18 cellular contexts compared by ENCODE assay signal in the genomic region with DNA sequence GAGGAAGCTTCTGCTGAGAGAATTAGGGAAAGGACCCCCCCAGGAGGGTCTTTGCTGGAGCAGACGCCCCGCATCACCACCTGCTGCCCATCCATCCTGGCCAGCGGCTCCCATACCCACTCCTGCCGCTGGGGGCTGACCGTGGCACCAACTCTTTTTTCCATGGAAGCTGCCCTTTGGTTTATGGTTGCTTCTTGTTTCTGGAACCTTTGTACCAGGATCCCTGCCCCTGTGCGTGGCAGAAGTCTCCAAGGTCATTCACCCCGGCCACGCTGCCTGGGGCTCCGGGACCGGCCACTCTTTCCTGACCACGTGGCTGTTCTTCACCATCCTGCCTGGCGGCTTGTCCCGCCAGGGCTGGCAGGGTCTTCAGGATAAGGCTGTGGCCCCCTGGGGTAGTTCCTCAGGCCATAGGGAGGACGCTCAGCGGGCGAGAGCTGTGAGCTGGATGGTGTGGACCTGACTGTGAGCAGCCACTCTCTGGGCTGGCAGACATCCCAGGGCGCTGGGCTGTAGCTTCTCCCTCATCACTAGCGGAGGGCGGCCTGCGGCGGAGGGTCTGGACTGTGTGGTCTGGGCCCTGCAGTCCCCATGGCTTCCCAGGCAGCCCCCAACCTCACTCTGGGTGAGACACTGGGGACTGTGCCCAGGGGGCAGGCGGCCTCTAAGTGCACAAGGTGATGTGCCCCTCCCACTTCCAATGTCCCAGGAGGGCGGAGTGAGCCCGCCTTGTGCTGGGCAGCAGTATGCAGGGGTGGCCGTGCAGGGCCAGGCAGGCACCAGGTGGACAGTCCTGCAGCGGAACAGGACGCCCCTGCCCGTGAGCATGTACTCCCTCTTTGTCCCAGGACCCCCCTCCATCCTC. TPM values are rescaled to one million over a fixed set of nuclear protein-coding genes. Genes with fewer than 3 reads are reported as not detected.
DNase-seq lines count a peak whose midpoint lies in the region; ATAC-seq and TF ChIP-seq lines count a peak whose summit lies in the region.
"Had no signal": no experiment of that assay in that cellular context is flagged by ENCODE, and none has a peak within 500 bp of the region (broad histone marks: within the 10 kb centered on the region; RNA-seq: fewer than 3 reads in every experiment).

No MANE protein-coding gene starts in this region.

- intact Hi-C loops in A673 (cut with micrococcal nuclease; ENCODE audit: unreplicated experiment), result no loop called here
- intact Hi-C loops in HCT116 (cut with micrococcal nuclease), result no loop called here
- intact Hi-C loops in right cardiac atrium (cut with DNase I), result no loop called here
- intact Hi-C loops in esophagus squamous epithelium (cut with DNase I), result no loop called here
- intact Hi-C loops in activated CD8-positive, alpha-beta T cell treated with anti-CD3 and anti-CD28 coated beads for 36 hours (cut with micrococcal nuclease), result no loop called here

- H3K79me2 ChIP-seq in HCT116 (ENCODE audit: insufficient read depth, low read length) (no peaks in the 10 kb centered on the region), SK-N-SH (ENCODE audit: insufficient read depth) (no peaks in the 10 kb centered on the region)

- H3K4me2 ChIP-seq in HCT116 (ENCODE audit: low read length), result no peak overlapping the region
- H3K4me2 ChIP-seq in SK-N-SH, result no peak overlapping the region

- H3K4me1 ChIP-seq in A673 (ENCODE audit: insufficient read depth, low read length, poor library complexity, severe bottlenecking), result no peaks in the 10 kb centered on the region
- H3K4me1 ChIP-seq in HCT116 (ENCODE audit: control insufficient read depth in 1 of 2, insufficient read depth in 2 of 2, low read length in 2 of 2), result 0 out of 4 replicates have a peak, but pooled peaks cover 0 to 3% of the 10 kb centered on the region in 2 experiments
- peaks cover 0 to 8% of the 10 kb centered on the region in 2 experiments; a peak in 1 of 4 replicates for H3K4me1 ChIP-seq in SK-N-SH (ENCODE audit: control insufficient read depth in 1 of 2, insufficient read depth in 2 of 2, low read depth in 1 of 2, low read length in 1 of 2)
- no peaks in the 10 kb centered on the region for H3K4me1 ChIP-seq in right cardiac atrium (ENCODE audit: control insufficient read depth, insufficient read depth, low read length)
- no peaks in the 10 kb centered on the region for H3K4me1 ChIP-seq in esophagus squamous epithelium
- H3K4me1 ChIP-seq: spleen had no signal

- H3K9me3 ChIP-seq in A673 (ENCODE audit: low read depth, low read length, poor library complexity, severe bottlenecking) (no peaks in the 10 kb centered on the region), HCT116 (ENCODE audit: control insufficient read depth in 1 of 2, insufficient read depth in 1 of 2, low read depth in 1 of 2, low read length in 2 of 2) (no peaks in the 10 kb centered on the region), SK-N-SH (no peaks in the 10 kb centered on the region), right cardiac atrium (ENCODE audit: control insufficient read depth, low read length) (no peaks in the 10 kb centered on the region), esophagus squamous epithelium (no peaks in the 10 kb centered on the region)
- H3K9me3 ChIP-seq: spleen had no signal

- POLR2A ChIA-PET in A673 (lab: Charles Lee; ENCODE audit: low non-redundant PET), result no interaction called here
- POLR2A ChIA-PET in HCT116 (lab: Charles Lee), result no interaction called here
- POLR2A ChIA-PET in SK-N-SH (lab: Yijun Ruan, JAX), result no interaction called here
- POLR2A ChIA-PET in activated CD8-positive, alpha-beta T cell treated with anti-CD3 and anti-CD28 coated beads for 36 hours (lab: Charles Lee), result no interaction called here

- DNase-seq in A673 (ENCODE audit: low spot score), result no peak
- no peak for DNase-seq in HCT116 (ENCODE audit: low read depth, low spot score)
- DNase-seq in SK-N-SH, result peak; percentile 74
- peak in 1 of 3 donors; percentile 68 for DNase-seq in right cardiac atrium
- DNase-seq in esophagus squamous epithelium (lab: John Stamatoyannopoulos, UW), result no peak
- DNase-seq in NCI-H446 (lab: John Stamatoyannopoulos, UW), result no peak
- no peak for DNase-seq in activated CD8-positive, alpha-beta T cell treated with anti-CD3 and anti-CD28 coated beads for 36 hours
- DNase-seq in ureter (ENCODE audit: low spot score), result no peak
- DNase-seq: activated naive CD4-positive, alpha-beta T cell treated with anti-CD3 and anti-CD28 coated beads, Interleukin-2, amount 10 ng/mL, durations not matched to agents 7 days and 5 days; AML-193; DND-41; effector memory CD4-positive, alpha-beta T cell; foreskin fibroblast; mesenchymal stem cell; spleen had no signal

- H3K27me3 ChIP-seq in A673 (replicated peaks; ENCODE audit: insufficient read depth, low read depth, low read length, poor library complexity) (peaks cover 31% of the 10 kb centered on the region), HCT116 (ENCODE audit: insufficient read depth, low read length) (0 out of 2 replicates have a peak, but pooled peaks cover 4% of the 10 kb centered on the region), SK-N-SH (ENCODE audit: insufficient read depth) (no peaks in the 10 kb centered on the region), right cardiac atrium (ENCODE audit: control insufficient read depth, insufficient read depth) (no peaks in the 10 kb centered on the region), esophagus squamous epithelium (peaks cover 0 to 97% (median 0%) of the 10 kb centered on the region in 4 donors)

- TF ChIP-seq RAD21 in HCT116 (IDR thresholded peaks at IDR 0.05; ENCODE audit: low read depth) (no peak), SK-N-SH (IDR thresholded peaks at IDR 0.05; ENCODE audit: low read length) (no peak)

- 53% methylated on average over 5 of the region's 28 CpGs for WGBS in SK-N-SH (ENCODE audit: low lambda C conversion rate)
- 54% methylated on average over 28 of the region's 28 CpGs for whole genome bisulfite sequencing in right cardiac atrium
- WGBS in esophagus squamous epithelium, 2 donors, result 72 to 82% methylated on average over 3 to 16 of the region's 28 CpGs

- peak; percentile 37 for TF ChIP-seq CTCF in A673 (conservative IDR thresholded peaks at IDR 0.05; ENCODE audit: low read depth, low read length)
- peak in 2 of 3 experiments; percentile 24 to 33; a peak in 3 of 6 replicates for TF ChIP-seq CTCF in HCT116 (IDR thresholded peaks at IDR 0.05 in 2 of 3, conservative IDR thresholded peaks at IDR 0.05 in 1 of 3; ENCODE audit: borderline replicate concordance in 1 of 3, insufficient read depth in 1 of 3, low read depth in 2 of 3, low read length in 2 of 3)
- TF ChIP-seq CTCF in SK-N-SH (IDR thresholded peaks at IDR 0.05), result no peak
- TF ChIP-seq CTCF in esophagus squamous epithelium (IDR thresholded peaks at IDR 0.05), result no peak
- TF ChIP-seq CTCF in activated CD8-positive, alpha-beta T cell treated with anti-CD3 and anti-CD28 coated beads for 36 hours (IDR thresholded peaks at IDR 0.05), result no peak

- H4K20me1 ChIP-seq in HCT116 (ENCODE audit: insufficient read depth) (no peaks in the 10 kb centered on the region), SK-N-SH (ENCODE audit: insufficient read depth) (no peaks in the 10 kb centered on the region)

- RAD21 ChIA-PET in HCT116 (lab: Charles Lee; ENCODE audit: low non-redundant PET in 1 of 2, low total read pairs in 2 of 2, uncharacterized antibody in 2 of 2, unreplicated experiment in 2 of 2), result no interaction called here

- H3K4me3 ChIP-seq in A673 (ENCODE audit: low read depth, low read length, poor library complexity, severe bottlenecking) (no peak overlapping the region), HCT116 (replicated peaks in 1 of 2; ENCODE audit: low read depth in 1 of 2, low read length in 2 of 2) (no peak overlapping the region), SK-N-SH (ENCODE audit: low read depth in 2 of 2, low read length in 1 of 2) (no peak overlapping the region), right cardiac atrium (ENCODE audit: low read length) (no peak overlapping the region), esophagus squamous epithelium (no peak overlapping the region)
- H3K4me3 ChIP-seq: GM12878, spleen had no signal

- H2AFZ ChIP-seq in HCT116 (ENCODE audit: low read depth, low read length, poor library complexity, severe bottlenecking) (no peak overlapping the region), SK-N-SH (ENCODE audit: low read depth) (no peak overlapping the region)

- no peaks in the 10 kb centered on the region for H3K9me3 Mint-ChIP-seq in activated CD8-positive, alpha-beta T cell treated with anti-CD3 and anti-CD28 coated beads for 36 hours
- H3K9me3 Mint-ChIP-seq: activated naive CD4-positive, alpha-beta T cell treated with anti-CD3 and anti-CD28 coated beads, Interleukin-2, amount 10 ng/mL, durations not matched to agents 7 days and 5 days had no signal

- H3K27ac ChIP-seq in A673 (ENCODE audit: low read depth, low read length, poor library complexity, severe bottlenecking) (no peak overlapping the region), HCT116 (ENCODE audit: low read depth, low read length) (no peak overlapping the region), SK-N-SH (ENCODE audit: low read depth in 2 of 2, low read length in 1 of 2) (peak overlapping the region in 1 of 2 experiments; percentile 43; a peak in 1 of 4 replicates), right cardiac atrium (ENCODE audit: low read length) (no peak overlapping the region), esophagus squamous epithelium (no peak overlapping the region)
- H3K27ac ChIP-seq: spleen had no signal

- H3K27me3 Mint-ChIP-seq in activated CD8-positive, alpha-beta T cell treated with anti-CD3 and anti-CD28 coated beads for 36 hours, result peaks cover 2% of the 10 kb centered on the region

- BruUV-seq in A673 (replicated peaks; lab: Mats Ljungman, UMichigan), result no TSS peak
- BruUV-seq in HCT116 (replicated peaks; lab: Mats Ljungman, UMichigan), result no TSS peak

- H3K27ac Mint-ChIP-seq in activated CD8-positive, alpha-beta T cell treated with anti-CD3 and anti-CD28 coated beads for 36 hours, result no peak overlapping the region
- H3K27ac Mint-ChIP-seq: activated naive CD4-positive, alpha-beta T cell treated with anti-CD3 and anti-CD28 coated beads, Interleukin-2, amount 10 ng/mL, durations not matched to agents 7 days and 5 days had no signal

- no peaks in the 10 kb centered on the region for H3K36me3 Mint-ChIP-seq in activated CD8-positive, alpha-beta T cell treated with anti-CD3 and anti-CD28 coated beads for 36 hours (ENCODE audit: low read depth)
- H3K36me3 Mint-ChIP-seq: activated naive CD4-positive, alpha-beta T cell treated with anti-CD3 and anti-CD28 coated beads, Interleukin-2, amount 10 ng/mL, durations not matched to agents 7 days and 5 days had no signal

- H3K36me3 ChIP-seq in A673 (ENCODE audit: insufficient read depth, low read length, poor library complexity, severe bottlenecking) (no peaks in the 10 kb centered on the region), HCT116 (ENCODE audit: control insufficient read depth in 1 of 2, insufficient read depth in 2 of 2, low read length in 2 of 2) (no peaks in the 10 kb centered on the region), SK-N-SH (replicated peaks in 1 of 2; ENCODE audit: control insufficient read depth in 1 of 2, insufficient read depth in 2 of 2, low read length in 1 of 2) (no peaks in the 10 kb centered on the region), esophagus squamous epithelium (no peaks in the 10 kb centered on the region)
- H3K36me3 ChIP-seq: spleen had no signal

- ATAC-seq in HCT116 (peak; percentile 52), right cardiac atrium (peak; percentile 7 to 34)
- ATAC-seq in activated CD8-positive, alpha-beta T cell treated with anti-CD3 and anti-CD28 coated beads for 36 hours, result no peak
- ATAC-seq: GM12878 had no signal

- no peaks in the 10 kb centered on the region for H3K4me1 Mint-ChIP-seq in activated CD8-positive, alpha-beta T cell treated with anti-CD3 and anti-CD28 coated beads for 36 hours (ENCODE audit: low read depth)
- H3K4me1 Mint-ChIP-seq: activated naive CD4-positive, alpha-beta T cell treated with anti-CD3 and anti-CD28 coated beads, Interleukin-2, amount 10 ng/mL, durations not matched to agents 7 days and 5 days had no signal

- CTCF ChIA-PET in A673 (lab: Charles Lee) (no interaction called here), HCT116 (lab: Charles Lee) (no interaction called here), SK-N-SH (lab: Yijun Ruan, JAX) (interaction anchor here (0.8 to 2.1 kb wide), 6 partner anchors 11 to 341 kb away, joined by 3 to 6 read pairs (median 4); no protein-coding TSS in a partner anchor)
- CTCF ChIA-PET in activated CD8-positive, alpha-beta T cell treated with anti-CD3 and anti-CD28 coated beads for 36 hours (lab: Charles Lee), result no interaction called here

- no peaks in the 10 kb centered on the region for H3F3A ChIP-seq in SK-N-SH (replicated peaks; ENCODE audit: insufficient read depth)

- H3K4me3 Mint-ChIP-seq in activated CD8-positive, alpha-beta T cell treated with anti-CD3 and anti-CD28 coated beads for 36 hours, result no peak overlapping the region
- H3K4me3 Mint-ChIP-seq: activated naive CD4-positive, alpha-beta T cell treated with anti-CD3 and anti-CD28 coated beads, Interleukin-2, amount 10 ng/mL, durations not matched to agents 7 days and 5 days had no signal

- H3K9ac ChIP-seq in HCT116 (ENCODE audit: low read length), result no peak overlapping the region
- H3K9ac ChIP-seq in SK-N-SH, result no peak overlapping the region

- H3K9me2 ChIP-seq in HCT116 (ENCODE audit: insufficient read depth) (no peaks in the 10 kb centered on the region), SK-N-SH (no peaks in the 10 kb centered on the region)

- TF ChIP-seq POLR2A in HCT116 (IDR thresholded peaks at IDR 0.05; ENCODE audit: borderline replicate concordance, extremely low read depth, insufficient read depth, insufficient read length) (no peak), esophagus squamous epithelium (IDR thresholded peaks at IDR 0.05) (no peak)

- no peak for TF ChIP-seq EP300 in SK-N-SH (IDR thresholded peaks at IDR 0.05; ENCODE audit: borderline replicate concordance in 1 of 2, low read depth in 1 of 2, low read length in 1 of 2)

RNA-seq across cellular contexts. Expression of gene RBBP8NL, which starts 22.8 kb away (rescaled TPM):
- total RNA-seq in A673 (2021), result not detected in 2 replicates
- 0.59 TPM for total RNA-seq in HCT116 (2021; ENCODE audit: unreplicated experiment)
- 0.54 and 0.65 TPM in 2 replicates for polyA plus RNA-seq in HCT116 (2012)
- polyA plus RNA-seq in SK-N-SH (2012; rRNA removed), result not detected in 2 replicates
- polyA plus RNA-seq in SK-N-SH (2012; cell fraction: cytosol; rRNA removed), result 0.01 TPM in 1 of 2 replicates, not detected in the other
- polyA plus RNA-seq in SK-N-SH (2012; cell fraction: nucleus; rRNA removed), result not detected in 2 replicates
- not detected for total RNA-seq in right cardiac atrium
- polyA plus RNA-seq in right cardiac atrium, result not detected
- total RNA-seq in esophagus squamous epithelium, result 1 to 10 TPM; 1.1 to 6.2 (median 4.0) TPM
- total RNA-seq in activated CD8-positive, alpha-beta T cell treated with anti-CD3 and anti-CD28 coated beads for 36 hours, result not detected
- total RNA-seq in ureter, result 11.4 TPM
- total RNA-seq: GM12878, MCF 10A, osteoblast, spleen had no signal
- polyA plus RNA-seq: GM12878 had no signal

RNA-seq across cellular contexts. Expression of gene GATA5, which starts 25.6 kb away (rescaled TPM):
- not detected in 2 replicates for total RNA-seq in A673 (2021)
- total RNA-seq in HCT116 (2021; ENCODE audit: unreplicated experiment), result not detected
- polyA plus RNA-seq in HCT116 (2012), result not detected in 2 replicates
- not detected in 2 replicates for polyA plus RNA-seq in SK-N-SH (2012; rRNA removed)
- polyA plus RNA-seq in SK-N-SH (2012; cell fraction: cytosol; rRNA removed), result not detected in 2 replicates
- not detected in 2 replicates for polyA plus RNA-seq in SK-N-SH (2012; cell fraction: nucleus; rRNA removed)
- total RNA-seq in right cardiac atrium, result 1 to 10 TPM; 2.3 to 3.1 (median 2.5) TPM
- polyA plus RNA-seq in right cardiac atrium, result 1.5 TPM
- under 1 TPM in 2 of 4 donors, not detected in 2; 0.19 to 0.85 TPM for total RNA-seq in esophagus squamous epithelium
- not detected for total RNA-seq in activated CD8-positive, alpha-beta T cell treated with anti-CD3 and anti-CD28 coated beads for 36 hours
- total RNA-seq in ureter, result 4.1 TPM
- total RNA-seq: GM12878, MCF 10A, osteoblast had no signal
- polyA plus RNA-seq: GM12878 had no signal

RNA-seq across cellular contexts. Expression of gene CABLES2, which starts 43.1 kb away (rescaled TPM):
- total RNA-seq in A673 (2021) (11.8 and 14.1 TPM in 2 replicates), HCT116 (2021; ENCODE audit: unreplicated experiment) (8.9 TPM), right cardiac atrium (10 to 100 TPM; 12.3 to 29.4 (median 16.3) TPM), esophagus squamous epithelium (1 to 10 TPM; 2.0 to 3.8 (median 2.2) TPM), ureter (4.0 TPM)
- 8.1 and 9.5 TPM in 2 replicates for polyA plus RNA-seq in HCT116 (2012)
- polyA plus RNA-seq in SK-N-SH (2012; rRNA removed) (4.2 and 4.8 TPM in 2 replicates), right cardiac atrium (10.9 TPM)
- 2.8 and 4.3 TPM in 2 replicates for polyA plus RNA-seq in SK-N-SH (2012; cell fraction: cytosol; rRNA removed)
- polyA plus RNA-seq in SK-N-SH (2012; cell fraction: nucleus; rRNA removed), result 6.6 and 7.6 TPM in 2 replicates
- total RNA-seq in activated CD8-positive, alpha-beta T cell treated with anti-CD3 and anti-CD28 coated beads for 36 hours, result 1 to 10 TPM; 3.2 to 4.5 TPM

Comparison
In these comparisons a context has a peak if more than half of its experiments do, and no peak if none do; other contexts are left out.
1. CTCF ChIP-seq: peak in A673 (single experiment) and HCT116 (2 of 3); none in SK-N-SH (single experiment), esophagus squamous epithelium (0 of 6) and activated CD8-positive, alpha-beta T cell treated with anti-CD3 and anti-CD28 coated beads for 36 hours (single experiment).